9 cellular contexts compared by ENCODE assay signal in the genomic region with DNA sequence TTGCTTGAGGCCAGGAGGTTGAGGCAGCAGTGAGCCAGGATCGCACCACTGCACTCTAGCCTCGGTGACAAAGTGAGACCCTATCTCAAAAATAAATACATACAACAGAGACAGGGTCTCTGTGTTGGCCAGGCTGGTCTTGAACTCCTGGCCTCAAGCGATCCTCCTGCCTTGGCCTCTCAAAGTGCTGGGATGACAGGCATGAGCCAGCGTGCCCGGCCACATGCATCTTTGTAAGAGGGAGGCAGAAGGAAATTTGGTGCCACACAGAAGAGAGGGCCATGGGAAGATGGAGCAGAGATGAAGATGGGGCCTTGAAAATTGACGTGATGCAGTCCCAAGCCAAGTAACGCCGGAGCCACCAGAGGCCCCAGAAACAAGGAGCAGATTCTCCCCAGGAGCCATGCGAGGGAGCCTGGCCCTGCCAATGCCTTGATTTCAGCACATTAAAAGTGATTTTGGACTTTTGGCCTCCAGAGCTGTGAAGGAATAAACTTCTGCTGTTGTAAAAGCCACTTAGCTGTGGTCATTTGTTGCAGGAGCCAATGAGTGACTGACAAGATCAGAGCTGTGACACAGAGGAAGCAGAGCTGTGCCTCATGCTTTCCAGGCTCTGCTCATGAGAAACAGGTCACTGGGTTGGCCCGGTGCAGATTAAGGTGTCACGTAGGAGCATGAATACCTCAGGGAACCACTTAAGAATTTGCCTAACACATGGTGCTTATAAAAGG. TPM values are rescaled to one million over a fixed set of nuclear protein-coding genes. Genes with fewer than 3 reads are reported as not detected.
DNase-seq lines count a peak whose midpoint lies in the region; ATAC-seq, FAIRE-seq and TF ChIP-seq lines count a peak whose summit lies in the region.
"Had no signal": no experiment of that assay in that cellular context is flagged by ENCODE, and none has a peak within 500 bp of the region (broad histone marks: within the 10 kb centered on the region; RNA-seq: fewer than 3 reads in every experiment).

No MANE protein-coding gene starts in this region.

- peak; percentile 28 for ATAC-seq in activated CD4-positive, alpha-beta T cell treated with anti-CD3 and anti-CD28 coated beads for 36 hours
- ATAC-seq in activated B cell treated with CpG ODN at 0.5 μM for 24 hours (ENCODE audit: low read depth): no peak
- peak; percentile 67 for ATAC-seq in left colon
- ATAC-seq in stimulated activated naive CD8-positive, alpha-beta T cell treated with anti-CD3 and anti-CD28 coated beads, Interleukin-15, Interleukin-2, amounts not matched to agents 100 U/mL and 50 U/mL, for 24 hours: peak; percentile 31
- no peak for ATAC-seq in HG03354 (IDR thresholded peaks at IDR 0.05; ENCODE audit: poor library complexity, severe bottlenecking, unreplicated experiment)
- ATAC-seq in GM19455 (IDR thresholded peaks at IDR 0.05; ENCODE audit: unreplicated experiment): no peak

- no peaks in the 10 kb centered on the region for H3K27me3 Mint-ChIP-seq in activated CD4-positive, alpha-beta T cell treated with anti-CD3 and anti-CD28 coated beads for 36 hours
- no peaks in the 10 kb centered on the region for H3K27me3 Mint-ChIP-seq in activated B cell treated with CpG ODN at 0.5 μM for 24 hours

- CTCF ChIA-PET in activated CD4-positive, alpha-beta T cell treated with anti-CD3 and anti-CD28 coated beads for 36 hours (lab: Charles Lee): no interaction called here
- CTCF ChIA-PET in activated B cell treated with CpG ODN at 0.5 μM for 24 hours (lab: Charles Lee): no interaction called here

- POLR2A ChIA-PET in activated CD4-positive, alpha-beta T cell treated with anti-CD3 and anti-CD28 coated beads for 36 hours (lab: Charles Lee): no interaction called here
- POLR2A ChIA-PET in activated B cell treated with CpG ODN at 0.5 μM for 24 hours (lab: Charles Lee): interaction anchor here (0.6 to 1.2 kb wide), 2 partner anchors 25 to 34 kb away, joined by 3 to 4 read pairs; a partner anchor contains a TSS

- no peak for TF ChIP-seq CTCF in activated B cell treated with CpG ODN at 0.5 μM for 24 hours (IDR thresholded peaks at IDR 0.05)

- peak; percentile 65 for DNase-seq in activated CD4-positive, alpha-beta T cell treated with anti-CD3 and anti-CD28 coated beads for 36 hours
- DNase-seq in activated CD4-positive, alpha-beta T cell treated with anti-CD3 and anti-CD28 coated beads for 1 hour: no peak
- no peak for DNase-seq in activated B cell treated with CpG ODN at 0.5 μM for 24 hours
- DNase-seq in left colon: peak; percentile 69 to 88
- DNase-seq in stimulated activated naive CD8-positive, alpha-beta T cell treated with anti-CD3 and anti-CD28 coated beads, Interleukin-15, Interleukin-2, amounts not matched to agents 100 U/mL and 50 U/mL, for 24 hours: no peak
- DNase-seq in RCC 7860 (ENCODE audit: low spot score): no peak
- DNase-seq: NCI-H2227 treated with DMSO at 0.1 percent for 48 hours had no signal

- no peak for FAIRE-seq in RCC 7860 (lab: Jason Lieb, UNC)

- intact Hi-C loops in activated CD4-positive, alpha-beta T cell treated with anti-CD3 and anti-CD28 coated beads for 36 hours (cut with DNase I, micrococcal nuclease): loop anchor here in 1 of 2 experiments (5.0 kb wide), 2 partner anchors 552 to 887 kb away; a partner anchor contains a TSS
- intact Hi-C loops in activated B cell treated with CpG ODN at 0.5 μM for 24 hours (cut with micrococcal nuclease) (loop anchor here (5.0 kb wide), 1 partner anchor 97 kb away; no protein-coding TSS in a partner anchor), left colon (cut with DNase I, micrococcal nuclease) (no loop called here)

- H3K36me3 Mint-ChIP-seq in activated CD4-positive, alpha-beta T cell treated with anti-CD3 and anti-CD28 coated beads for 36 hours (ENCODE audit: low read depth): peaks cover 4% of the 10 kb centered on the region
- peaks cover 5% of the 10 kb centered on the region for H3K36me3 Mint-ChIP-seq in activated B cell treated with CpG ODN at 0.5 μM for 24 hours (ENCODE audit: low read depth)

- no peaks in the 10 kb centered on the region for H3K9me3 Mint-ChIP-seq in activated CD4-positive, alpha-beta T cell treated with anti-CD3 and anti-CD28 coated beads for 36 hours (ENCODE audit: low read depth)
- no peaks in the 10 kb centered on the region for H3K9me3 Mint-ChIP-seq in activated B cell treated with CpG ODN at 0.5 μM for 24 hours

- no peak overlapping the region for H3K27ac Mint-ChIP-seq in activated CD4-positive, alpha-beta T cell treated with anti-CD3 and anti-CD28 coated beads for 36 hours
- H3K27ac Mint-ChIP-seq in activated B cell treated with CpG ODN at 0.5 μM for 24 hours: no peak overlapping the region

- H3K4me1 Mint-ChIP-seq in activated CD4-positive, alpha-beta T cell treated with anti-CD3 and anti-CD28 coated beads for 36 hours: peaks cover 27% of the 10 kb centered on the region
- H3K4me1 Mint-ChIP-seq in activated B cell treated with CpG ODN at 0.5 μM for 24 hours: peaks cover 16% of the 10 kb centered on the region

- no peak overlapping the region for H3K4me3 Mint-ChIP-seq in activated CD4-positive, alpha-beta T cell treated with anti-CD3 and anti-CD28 coated beads for 36 hours
- H3K4me3 Mint-ChIP-seq in activated B cell treated with CpG ODN at 0.5 μM for 24 hours: peak overlapping the region; percentile 24

RNA-seq across cellular contexts. Expression of a gene that starts 2.6 kb away (rescaled TPM):
- total RNA-seq in activated CD4-positive, alpha-beta T cell treated with anti-CD3 and anti-CD28 coated beads for 36 hours: 10 to 100 TPM; 23.4 to 28.5 TPM
- total RNA-seq in activated B cell treated with CpG ODN at 0.5 μM for 24 hours (32.3 and 36.4 TPM in 2 replicates), left colon (100 to 1,000 TPM in 1 of 2 donors, 10 to 100 TPM in 1; 59.4 to 119 TPM)

RNA-seq across cellular contexts. Expression of a gene that starts 10.4 kb away (rescaled TPM):
- 10 to 100 TPM; 14.4 to 16.9 TPM for total RNA-seq in activated CD4-positive, alpha-beta T cell treated with anti-CD3 and anti-CD28 coated beads for 36 hours
- total RNA-seq in activated B cell treated with CpG ODN at 0.5 μM for 24 hours (0.98 and 2.5 TPM in 2 replicates), left colon (10 to 100 TPM; 42.4 to 77.8 TPM)

RNA-seq across cellular contexts. Expression of a gene that starts 34.3 kb away (rescaled TPM):
- 100 to 1,000 TPM; 150 to 194 TPM for total RNA-seq in activated CD4-positive, alpha-beta T cell treated with anti-CD3 and anti-CD28 coated beads for 36 hours
- total RNA-seq in activated B cell treated with CpG ODN at 0.5 μM for 24 hours (94.7 and 96.9 TPM in 2 replicates), left colon (10 to 100 TPM; 72.6 to 96.2 TPM)

Comparison
In these comparisons a context has a peak if more than half of its experiments do, and no peak if none do; other contexts are left out.
1. DNase-seq: peak in activated CD4-positive, alpha-beta T cell treated with anti-CD3 and anti-CD28 coated beads for 36 hours (single experiment) and left colon (2 of 2); none in activated CD4-positive, alpha-beta T cell treated with anti-CD3 and anti-CD28 coated beads for 1 hour (single experiment), activated B cell treated with CpG ODN at 0.5 μM for 24 hours (single experiment), stimulated activated naive CD8-positive, alpha-beta T cell treated with anti-CD3 and anti-CD28 coated beads, Interleukin-15, Interleukin-2, amounts not matched to agents 100 U/mL and 50 U/mL, for 24 hours (single experiment) and RCC 7860 (single experiment).
2. ATAC-seq: peak in activated CD4-positive, alpha-beta T cell treated with anti-CD3 and anti-CD28 coated beads for 36 hours (single experiment), left colon (single experiment) and stimulated activated naive CD8-positive, alpha-beta T cell treated with anti-CD3 and anti-CD28 coated beads, Interleukin-15, Interleukin-2, amounts not matched to agents 100 U/mL and 50 U/mL, for 24 hours (single experiment); none in activated B cell treated with CpG ODN at 0.5 μM for 24 hours (single experiment), HG03354 (single experiment) and GM19455 (single experiment).